In genomic region chr21:37193006-37193405, GRCh38 we compare ENCODE assay signal across 21 cellular contexts.
"Had no signal": no experiment of that assay in that cellular context is flagged by ENCODE, and none has a peak within 500 bp of the region (broad histone marks: within the 10 kb centered on the region; RNA-seq: fewer than 3 reads in every experiment).

No MANE protein-coding gene starts in this region.

- H3K9me3 Mint-ChIP-seq: activated CD8-positive, alpha-beta T cell treated with anti-CD3 and anti-CD28 coated beads for 36 hours; activated T-cell treated with anti-CD3 and anti-CD28 coated beads, Interleukin-2, amount 50 U/mL, for 24 hours; effector memory CD8-positive, alpha-beta T cell; immature natural killer cell; memory B cell; naive B cell; stimulated activated memory B cell treated with anti-CD40 and anti-IgM and Interleukin-4, amounts not matched to agents 10 μg/mL and 1 μg/mL and 100 μg/mL, for 72 hours; type B pancreatic cell had no signal

- H3K9ac ChIP-seq: parathyroid adenoma had no signal

- H3K4me1 ChIP-seq: adrenal gland, foreskin keratinocyte, parathyroid adenoma, testis had no signal

- H3K27ac Mint-ChIP-seq: activated CD4-positive, alpha-beta T cell treated with anti-CD3 and anti-CD28 coated beads for 36 hours; activated CD8-positive, alpha-beta T cell treated with anti-CD3 and anti-CD28 coated beads for 36 hours; activated T-cell treated with anti-CD3 and anti-CD28 coated beads, Interleukin-2, amount 50 U/mL, for 24 hours; immature natural killer cell; memory B cell; stimulated activated memory B cell treated with anti-CD40 and anti-IgM and Interleukin-4, amounts not matched to agents 10 μg/mL and 1 μg/mL and 100 μg/mL, for 72 hours; type B pancreatic cell had no signal

- H3K4me3 ChIP-seq: adrenal gland, hepatocyte, mucosa of descending colon, smooth muscle cell, testis had no signal

- H3K27me3 Mint-ChIP-seq: activated CD4-positive, alpha-beta T cell treated with anti-CD3 and anti-CD28 coated beads for 36 hours; activated CD8-positive, alpha-beta T cell treated with anti-CD3 and anti-CD28 coated beads for 36 hours; activated T-cell treated with anti-CD3 and anti-CD28 coated beads, Interleukin-2, amount 50 U/mL, for 24 hours; effector memory CD8-positive, alpha-beta T cell; memory B cell; naive B cell; stimulated activated memory B cell treated with anti-CD40 and anti-IgM and Interleukin-4, amounts not matched to agents 10 μg/mL and 1 μg/mL and 100 μg/mL, for 72 hours; type B pancreatic cell had no signal

- H3K4me2 ChIP-seq: hepatocyte, smooth muscle cell had no signal

- H3K27ac ChIP-seq: adrenal gland, epithelial cell of prostate, foreskin keratinocyte, hepatocyte, parathyroid adenoma, testis had no signal

- H2AFZ ChIP-seq: hepatocyte, parathyroid adenoma had no signal

- H3K27me3 ChIP-seq: adrenal gland, foreskin keratinocyte, hepatocyte, testis had no signal

- H3K9me3 ChIP-seq: adrenal gland, mucosa of descending colon, testis had no signal

- H3K4me3 Mint-ChIP-seq: activated CD4-positive, alpha-beta T cell treated with anti-CD3 and anti-CD28 coated beads for 36 hours; activated CD8-positive, alpha-beta T cell treated with anti-CD3 and anti-CD28 coated beads for 36 hours; activated T-cell treated with anti-CD3 and anti-CD28 coated beads, Interleukin-2, amount 50 U/mL, for 24 hours; effector memory CD8-positive, alpha-beta T cell; immature natural killer cell; memory B cell; naive B cell; stimulated activated memory B cell treated with anti-CD40 and anti-IgM and Interleukin-4, amounts not matched to agents 10 μg/mL and 1 μg/mL and 100 μg/mL, for 72 hours; type B pancreatic cell had no signal

- DNase-seq: activated CD4-positive, alpha-beta T cell treated with anti-CD3 and anti-CD28 coated beads for 36 hours; activated CD8-positive, alpha-beta T cell treated with anti-CD3 and anti-CD28 coated beads for 36 hours; activated naive CD4-positive, alpha-beta T cell treated with anti-CD3 and anti-CD28 coated beads, Interleukin-2, amount 50 U/mL, for 16 hours; activated T-cell treated with anti-CD3 and anti-CD28 coated beads, Interleukin-2, amount 50 U/mL, for 24 hours; adrenal gland; effector memory CD8-positive, alpha-beta T cell; foreskin keratinocyte; immature natural killer cell; left ventricle myocardium superior; mucosa of descending colon; naive B cell; stimulated activated CD4-positive, alpha-beta T cell treated with anti-CD3 and anti-CD28 coated beads, Interleukin-4, amount 100 ng/mL, for 24 hours; testis had no signal

- H3K4me1 Mint-ChIP-seq: activated CD4-positive, alpha-beta T cell treated with anti-CD3 and anti-CD28 coated beads for 36 hours; memory B cell; stimulated activated memory B cell treated with anti-CD40 and anti-IgM and Interleukin-4, amounts not matched to agents 10 μg/mL and 1 μg/mL and 100 μg/mL, for 72 hours had no signal

- ATAC-seq: activated CD4-positive, alpha-beta T cell treated with anti-CD3 and anti-CD28 coated beads for 36 hours; activated CD8-positive, alpha-beta T cell treated with anti-CD3 and anti-CD28 coated beads for 36 hours; effector memory CD8-positive, alpha-beta T cell; foreskin keratinocyte; left ventricle myocardium superior; mucosa of descending colon; sciatic nerve; stimulated activated memory B cell treated with anti-CD40 and anti-IgM and Interleukin-4, amounts not matched to agents 10 μg/mL and 1 μg/mL and 100 μg/mL, for 72 hours had no signal

- H3K79me2 ChIP-seq: parathyroid adenoma had no signal
